In the genomic region with DNA sequence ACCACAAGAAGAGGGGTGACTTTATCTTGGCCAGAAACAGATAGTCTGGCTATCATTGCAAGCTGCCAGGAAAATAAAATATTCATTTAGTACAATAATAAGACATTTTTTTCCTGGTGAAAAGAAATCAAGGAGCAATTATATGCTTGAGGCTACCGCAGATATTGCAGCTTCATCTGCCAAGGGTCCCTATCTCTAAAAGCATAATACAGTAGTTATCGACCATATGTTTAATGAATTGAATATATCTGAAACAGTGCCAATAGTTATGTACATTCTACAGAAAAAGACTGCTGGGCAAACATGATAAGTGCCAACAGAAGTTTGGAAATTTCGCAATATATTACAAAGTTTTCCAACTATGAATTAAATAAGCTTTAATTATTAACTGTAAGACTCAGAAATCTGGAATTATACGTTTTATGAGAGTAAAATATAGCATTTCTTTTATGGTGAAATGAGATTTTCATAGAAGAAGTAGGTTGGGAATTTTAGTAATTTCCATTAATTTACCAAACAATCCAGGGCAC, we compare ENCODE assay signal across 18 cellular contexts.
DNase-seq lines count a peak whose midpoint lies in the region; ATAC-seq, FAIRE-seq and TF ChIP-seq lines count a peak whose summit lies in the region.
"Had no signal": no experiment of that assay in that cellular context is flagged by ENCODE, and none has a peak within 500 bp of the region (broad histone marks: within the 10 kb centered on the region; RNA-seq: fewer than 3 reads in every experiment).

No MANE protein-coding gene starts in this region.

- peaks cover 0 to 13% (median 5%) of the 10 kb centered on the region in 6 donors for H3K9me3 Mint-ChIP-seq in immature natural killer cell
- no peaks in the 10 kb centered on the region for H3K9me3 Mint-ChIP-seq in stimulated activated memory B cell treated with anti-CD40 and anti-IgM and Interleukin-4, amounts not matched to agents 10 μg/mL and 1 μg/mL and 100 μg/mL, for 72 hours
- H3K9me3 Mint-ChIP-seq: GM23338 had no signal

- no peaks in the 10 kb centered on the region for H3K4me1 ChIP-seq in uterus

- peak overlapping the region; percentile 20 for H3K9ac ChIP-seq in SK-N-MC (ENCODE audit: insufficient read length)

- H3K4me3 Mint-ChIP-seq in immature natural killer cell: no peak overlapping the region
- no peak overlapping the region for H3K4me3 Mint-ChIP-seq in stimulated activated memory B cell treated with anti-CD40 and anti-IgM and Interleukin-4, amounts not matched to agents 10 μg/mL and 1 μg/mL and 100 μg/mL, for 72 hours
- H3K4me3 Mint-ChIP-seq: CD4-positive, CD25-positive, alpha-beta regulatory T cell; CD8-positive, alpha-beta T cell; GM23338 had no signal

- H3K27ac Mint-ChIP-seq in immature natural killer cell: no peak overlapping the region
- H3K27ac Mint-ChIP-seq in stimulated activated memory B cell treated with anti-CD40 and anti-IgM and Interleukin-4, amounts not matched to agents 10 μg/mL and 1 μg/mL and 100 μg/mL, for 72 hours: no peak overlapping the region
- H3K27ac Mint-ChIP-seq: CD4-positive, CD25-positive, alpha-beta regulatory T cell; CD8-positive, alpha-beta T cell; GM23338 had no signal

- intact Hi-C loops in uterus (cut with DNase I; ENCODE audit: low total_unique reads): no loop called here

- no peaks in the 10 kb centered on the region for H3K27me3 Mint-ChIP-seq in immature natural killer cell (ENCODE audit: low read depth in 3 of 3)
- no peaks in the 10 kb centered on the region for H3K27me3 Mint-ChIP-seq in stimulated activated memory B cell treated with anti-CD40 and anti-IgM and Interleukin-4, amounts not matched to agents 10 μg/mL and 1 μg/mL and 100 μg/mL, for 72 hours
- H3K27me3 Mint-ChIP-seq: CD4-positive, CD25-positive, alpha-beta regulatory T cell had no signal

- H3K27ac ChIP-seq in SK-N-MC (peak overlapping the region; percentile 94), uterus (no peak overlapping the region)

- DNase-seq in NCI-H446 treated with DMSO at 0.1 percent for 48 hours (lab: John Stamatoyannopoulos, UW): peak; percentile 52
- DNase-seq in SK-N-MC (ENCODE audit: low read depth, low spot score): no peak
- DNase-seq in fibroblast of peridontal ligament (ENCODE audit: extremely low read depth): peak; percentile 1
- DNase-seq in immature natural killer cell: no peak
- DNase-seq in COLO668 (lab: John Stamatoyannopoulos, UW; ENCODE audit: unreplicated experiment): no peak
- no peak for DNase-seq in uterus
- DNase-seq: C1 segment of cervical spinal cord; CD4-positive, CD25-positive, alpha-beta regulatory T cell; CD8-positive, alpha-beta T cell; DMS 273 treated with DMSO at 0.1 percent for 48 hours; DMS79; GDM1; H7; HCEC 1CT had no signal

- H3K9me3 ChIP-seq in SK-N-MC (ENCODE audit: low read depth, low read length): no peaks in the 10 kb centered on the region
- H3K9me3 ChIP-seq in uterus: no peaks in the 10 kb centered on the region

- FAIRE-seq in TTC549 (lab: Jason Lieb, UNC): peak; percentile 19
- FAIRE-seq: GM12878 had no signal

- H3K4me3 ChIP-seq in SK-N-MC (peak overlapping the region; percentile 55), uterus (no peak overlapping the region)
- H3K4me3 ChIP-seq: GM12878, GM23338 had no signal

- TF ChIP-seq CTCF in uterus (IDR thresholded peaks at IDR 0.05): no peak

- ATAC-seq in stimulated activated memory B cell treated with anti-CD40 and anti-IgM and Interleukin-4, amounts not matched to agents 10 μg/mL and 1 μg/mL and 100 μg/mL, for 72 hours: no peak
- ATAC-seq: CD8-positive, alpha-beta T cell; GM12878; GM23338 had no signal

- no peaks in the 10 kb centered on the region for H3K27me3 ChIP-seq in uterus

- H3K36me3 Mint-ChIP-seq in immature natural killer cell: no peaks in the 10 kb centered on the region
- no peaks in the 10 kb centered on the region for H3K36me3 Mint-ChIP-seq in stimulated activated memory B cell treated with anti-CD40 and anti-IgM and Interleukin-4, amounts not matched to agents 10 μg/mL and 1 μg/mL and 100 μg/mL, for 72 hours
- H3K36me3 Mint-ChIP-seq: CD4-positive, CD25-positive, alpha-beta regulatory T cell; CD8-positive, alpha-beta T cell had no signal

- H3K4me1 Mint-ChIP-seq in immature natural killer cell: no peaks in the 10 kb centered on the region
- H3K4me1 Mint-ChIP-seq in stimulated activated memory B cell treated with anti-CD40 and anti-IgM and Interleukin-4, amounts not matched to agents 10 μg/mL and 1 μg/mL and 100 μg/mL, for 72 hours: no peaks in the 10 kb centered on the region
- H3K4me1 Mint-ChIP-seq: CD4-positive, CD25-positive, alpha-beta regulatory T cell; GM23338 had no signal

- no peak for TF ChIP-seq POLR2A in uterus (IDR thresholded peaks at IDR 0.05)

- H3K36me3 ChIP-seq in SK-N-MC (ENCODE audit: insufficient read depth, low read length) (no peaks in the 10 kb centered on the region), uterus (no peaks in the 10 kb centered on the region)

Comparison
In these comparisons a context has a peak if more than half of its experiments do, and no peak if none do; other contexts are left out.
1. DNase-seq: peak in NCI-H446 treated with DMSO at 0.1 percent for 48 hours (single experiment) and fibroblast of peridontal ligament (single experiment); none in SK-N-MC (single experiment), immature natural killer cell (0 of 3), COLO668 (single experiment) and uterus (0 of 2).